In the genomic region with DNA sequence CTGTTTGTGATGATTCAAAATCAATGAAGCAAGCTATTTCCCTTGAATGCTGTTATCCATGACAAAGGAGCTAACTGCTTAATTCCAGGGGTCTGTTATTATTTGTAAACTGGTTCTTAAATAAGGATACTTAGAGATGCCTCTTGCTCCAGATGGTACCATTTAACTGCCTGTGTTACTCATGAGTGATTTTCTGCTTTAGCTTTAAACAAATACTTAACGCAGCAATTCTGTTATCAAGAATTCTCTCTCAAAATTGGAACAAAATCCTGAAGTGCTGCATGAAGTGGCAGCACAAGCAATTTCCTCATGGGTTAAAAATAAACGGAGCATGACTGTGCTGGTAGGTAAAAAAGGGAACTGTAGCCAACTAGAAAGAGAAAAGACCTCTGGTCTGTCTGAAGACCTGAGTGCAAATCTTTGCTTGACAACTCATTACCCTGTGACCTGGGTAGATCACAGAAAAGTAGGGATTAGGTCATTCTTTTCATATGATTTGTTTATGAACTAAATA, we compare ENCODE assay signal across 7 cellular contexts.
A peak's percentile ranks its signal among the peaks of the same experiment; 100 is the strongest.
DNase-seq lines count a peak whose midpoint lies in the region; ATAC-seq lines count a peak whose summit lies in the region.

No MANE protein-coding gene starts in this region.

- no peaks in the 10 kb centered on the region for H3K27me3 ChIP-seq in H7 (ENCODE audit: control insufficient read depth, insufficient read depth, low read length)

- no peak overlapping the region for H3K4me3 ChIP-seq in H7 (ENCODE audit: insufficient read depth, low read depth, low read length)

- no peaks in the 10 kb centered on the region for H3K36me3 ChIP-seq in H7 (replicated peaks; ENCODE audit: control insufficient read depth, insufficient read depth, low read length)

- ATAC-seq in GM19395 (IDR thresholded peaks at IDR 0.05; ENCODE audit: unreplicated experiment) (peak; percentile 97), HG03064 (IDR thresholded peaks at IDR 0.05; ENCODE audit: low read depth, unreplicated experiment) (peak; percentile 90)

- DNase-seq in NCI-H524 treated with DMSO at 0.1 percent for 48 hours (lab: John Stamatoyannopoulos, UW) = peak; percentile 9
- DNase-seq in kidney glomerular epithelial cell (lab: John Stamatoyannopoulos, UW) = peak; percentile 39
- DNase-seq in DMS153 (lab: John Stamatoyannopoulos, UW) = no peak
- no peak for DNase-seq in H7
- DNase-seq in activated CD8-positive, alpha-beta memory T cell treated with anti-CD3 and anti-CD28 coated beads for 24 hours = no peak

Comparison
In these comparisons a context has a peak if more than half of its experiments do, and no peak if none do; other contexts are left out.
1. DNase-seq: peak in NCI-H524 treated with DMSO at 0.1 percent for 48 hours (single experiment) and kidney glomerular epithelial cell (single experiment); none in DMS153 (single experiment), H7 (single experiment) and activated CD8-positive, alpha-beta memory T cell treated with anti-CD3 and anti-CD28 coated beads for 24 hours (single experiment).